8 cellular contexts compared by ENCODE assay signal in genomic region chr17:7484067-7484963, GRCh38. TPM values are rescaled to one million over a fixed set of nuclear protein-coding genes. Genes with fewer than 3 reads are reported as not detected.
DNase-seq lines count a peak whose midpoint lies in the region; ATAC-seq lines count a peak whose summit lies in the region.

Gene POLR2A, plus strand, starts transcription at chr17:7484366.

- ATAC-seq in GM19468 (IDR thresholded peaks at IDR 0.05; ENCODE audit: extremely low read depth, unreplicated experiment), result peak; percentile 57

- no peaks in the 10 kb centered on the region for H3K9me3 ChIP-seq in CD8-positive, alpha-beta memory T cell (ENCODE audit: low read length)
- no peaks in the 10 kb centered on the region for H3K9me3 ChIP-seq in effector memory CD4-positive, alpha-beta T cell (ENCODE audit: control insufficient read depth, low read length)

- H3K36me3 ChIP-seq in CD8-positive, alpha-beta memory T cell (ENCODE audit: insufficient read depth, low read length), result peaks cover 5% of the 10 kb centered on the region
- peaks cover 8% of the 10 kb centered on the region for H3K36me3 ChIP-seq in effector memory CD4-positive, alpha-beta T cell (ENCODE audit: control insufficient read depth, insufficient read depth, low read length)

- POLR2A ChIA-PET in CD8-positive, alpha-beta memory T cell (lab: Charles Lee), result interaction anchor here (0.5 to 4.6 kb wide), 24 partner anchors 8 to 514 kb away, joined by 3 to 48 read pairs (median 4); partner anchors contain the start of genes ACAP1, CHRNB1, FXR2 and NEURL4
- POLR2A ChIA-PET in activated CD8-positive, alpha-beta memory T cell treated with anti-CD3 and anti-CD28 coated beads for 36 hours (lab: Charles Lee), result interaction anchor here (0.6 to 2.0 kb wide), 12 partner anchors 29 to 221 kb away, joined by 3 to 10 read pairs (median 4); partner anchors contain the start of genes MPDU1, PLSCR3, TMEM102 and TMEM256

- CTCF ChIA-PET in CD8-positive, alpha-beta memory T cell (lab: Charles Lee), result interaction anchor here (0.8 to 5.3 kb wide), 6 partner anchors 30 to 76 kb away, joined by 3 to 49 read pairs (median 6); partner anchors contain the start of gene TMEM102
- CTCF ChIA-PET in activated CD8-positive, alpha-beta memory T cell treated with anti-CD3 and anti-CD28 coated beads for 36 hours (lab: Charles Lee), result interaction anchor here (1.2 to 2.0 kb wide), 4 partner anchors 10 to 76 kb away, joined by 4 to 10 read pairs (median 7); partner anchors contain the start of gene TMEM102

- H3K27ac Mint-ChIP-seq in CD8-positive, alpha-beta memory T cell, result peak within 1 kb of the TSS; percentile 99 to 100 (median 100)

- H3K4me1 Mint-ChIP-seq in CD8-positive, alpha-beta memory T cell, result peaks cover 56 to 80% (median 73%) of the 10 kb centered on the region in 3 donors

- DNase-seq in CD8-positive, alpha-beta memory T cell, result peak; percentile 95 to 99 (median 98)
- DNase-seq in HS-5 (ENCODE audit: low read depth) (peak; percentile 94), medulla oblongata (ENCODE audit: extremely low spot score) (peak; percentile 99)
- DNase-seq in NK-92 treated with Interleukin-12 subunit alpha and Interleukin-12 subunit beta, amount 100 ng/mL, for 24 hours (lab: John Stamatoyannopoulos, UW), result peak; percentile 89
- DNase-seq in effector memory CD4-positive, alpha-beta T cell, result peak; percentile 95 to 98 (median 96)
- DNase-seq in stimulated activated CD8-positive, alpha-beta memory T cell treated with anti-CD3 and anti-CD28 coated beads, Interleukin-12 subunit alpha, Interleukin-12 subunit beta, amount 100 ng/mL, for 1 hour (ENCODE audit: low read depth), result peak; percentile 98

- H3K9me3 Mint-ChIP-seq in CD8-positive, alpha-beta memory T cell, result peaks cover 0 to 4% (median 0%) of the 10 kb centered on the region in 5 donors

- no peaks in the 10 kb centered on the region for H3K27me3 ChIP-seq in CD8-positive, alpha-beta memory T cell (ENCODE audit: insufficient read depth, low read length, poor library complexity, severe bottlenecking)
- no peaks in the 10 kb centered on the region for H3K27me3 ChIP-seq in effector memory CD4-positive, alpha-beta T cell (replicated peaks; ENCODE audit: control insufficient read depth, insufficient read depth, low read length, poor library complexity, severe bottlenecking)

- H3K27me3 Mint-ChIP-seq in CD8-positive, alpha-beta memory T cell, result peaks cover 0 to 12% of the 10 kb centered on the region in 2 donors

- H3K4me3 Mint-ChIP-seq in CD8-positive, alpha-beta memory T cell, result peak within 1 kb of the TSS; percentile 96 to 100 (median 98)

- H3K36me3 Mint-ChIP-seq in CD8-positive, alpha-beta memory T cell, result peaks cover 0 to 43% (median 7%) of the 10 kb centered on the region in 3 donors

- peak within 1 kb of the TSS; percentile 91 for H3K4me3 ChIP-seq in CD8-positive, alpha-beta memory T cell (ENCODE audit: low read length)
- H3K4me3 ChIP-seq in effector memory CD4-positive, alpha-beta T cell (ENCODE audit: insufficient read depth, low read depth, low read length, poor library complexity, severe bottlenecking), result peak within 1 kb of the TSS; percentile 91

- peaks cover 49% of the 10 kb centered on the region for H3K4me1 ChIP-seq in CD8-positive, alpha-beta memory T cell (ENCODE audit: insufficient read depth, low read length)
- peaks cover 44% of the 10 kb centered on the region for H3K4me1 ChIP-seq in effector memory CD4-positive, alpha-beta T cell (ENCODE audit: control insufficient read depth, insufficient read depth, low read length, poor library complexity, severe bottlenecking)

- H3K27ac ChIP-seq in CD8-positive, alpha-beta memory T cell (ENCODE audit: low read depth, low read length), result peak within 1 kb of the TSS; percentile 98
- H3K27ac ChIP-seq in effector memory CD4-positive, alpha-beta T cell (ENCODE audit: insufficient read depth, low read length, poor library complexity, severe bottlenecking), result peak within 1 kb of the TSS; percentile 99

RNA-seq across cellular contexts. Expression of gene POLR2A, which starts in this region (rescaled TPM):
- total RNA-seq in CD8-positive, alpha-beta memory T cell, result 100 to 1,000 TPM; 190 to 192 TPM
- 69.6 TPM for polyA plus RNA-seq in CD8-positive, alpha-beta memory T cell
- total RNA-seq in activated CD8-positive, alpha-beta memory T cell treated with anti-CD3 and anti-CD28 coated beads for 36 hours, result 100 to 1,000 TPM; 195 to 198 TPM

Comparison
In these comparisons a context has a peak if more than half of its experiments do, and no peak if none do; other contexts are left out.
1. Peak in every context shown above with its lines: DNase-seq, ATAC-seq, H3K4me3 ChIP-seq and H3K27ac ChIP-seq.